ENCODE assay signal across 8 cellular contexts in genomic region chr16:29815793-29816693, GRCh38. TPM values are rescaled to one million over a fixed set of nuclear protein-coding genes. Genes with fewer than 3 reads are reported as not detected.
A peak's percentile ranks its signal among the peaks of the same experiment; 100 is the strongest.
DNase-seq lines count a peak whose midpoint lies in the region; ATAC-seq and TF ChIP-seq lines count a peak whose summit lies in the region.

Gene PAGR1 (plus strand): TSS chr16:29816152. CDS start chr16:29816526, 374 bp downstream.

- peak within 1 kb of the TSS; percentile 93 for H4K91ac ChIP-seq in IMR-90 (ENCODE audit: insufficient read depth, low read depth, low read length)

- peak; percentile 90 for TF ChIP-seq CTCF in IMR-90 (conservative IDR thresholded peaks at IDR 0.05; ENCODE audit: low read depth, low read length)

- H3K79me1 ChIP-seq in IMR-90 (ENCODE audit: low read depth in 1 of 2, low read length in 2 of 2): peaks cover 18 to 67% of the 10 kb centered on the region in 2 experiments

- in situ Hi-C loops in IMR-90 (cut with MboI; ENCODE audit: low sequenced_read_pairs): no loop called here

- peak within 1 kb of the TSS; percentile 89 for H3K27ac ChIP-seq in IMR-90 (ENCODE audit: insufficient read depth, low read length)
- H3K27ac ChIP-seq in epithelial cell of prostate: peak within 1 kb of the TSS; percentile 72

- peak within 1 kb of the TSS; percentile 38; the same call in 1 of the 2 replicates for H3K18ac ChIP-seq in IMR-90 (ENCODE audit: low read depth, low read length)

- no peaks in the 10 kb centered on the region for H3K27me3 ChIP-seq in IMR-90 (ENCODE audit: control insufficient read depth, insufficient read depth, low read length)

- H2BK20ac ChIP-seq in IMR-90 (ENCODE audit: low read depth, low read length): peak within 1 kb of the TSS; percentile 43; the same call in 1 of the 2 replicates

- DNase-seq in DMS114 treated with DMSO at 0.1 percent for 48 hours (lab: John Stamatoyannopoulos, UW; ENCODE audit: unreplicated experiment): peak; percentile 98
- peak; percentile 100 for DNase-seq in IMR-90
- DNase-seq in OCI-M1 (lab: John Stamatoyannopoulos, UW): peak; percentile 99
- peak; percentile 97 for DNase-seq in activated T-cell treated with anti-CD3 and anti-CD28 coated beads for 4 hours
- DNase-seq in epithelial cell of prostate (ENCODE audit: low read depth, low spot score): peak; percentile 99
- peak; percentile 100 for DNase-seq in mucosa of gallbladder (ENCODE audit: low spot score)
- peak; percentile 99 for DNase-seq in stimulated activated CD8-positive, alpha-beta memory T cell treated with anti-CD3 and anti-CD28 coated beads, Interleukin-4, amount 100 ng/mL, for 48 hours

- H3K9ac ChIP-seq in IMR-90 (ENCODE audit: low read depth, low read length): peak within 1 kb of the TSS; percentile 79

- H3K36me3 ChIP-seq in IMR-90 (ENCODE audit: control insufficient read depth, insufficient read depth, low read length): peaks cover 6% of the 10 kb centered on the region

- H3K4me1 ChIP-seq in IMR-90 (ENCODE audit: control insufficient read depth, insufficient read depth, low read length): peaks cover 14% of the 10 kb centered on the region

- peak within 1 kb of the TSS; percentile 98 for H2AK9ac ChIP-seq in IMR-90 (replicated peaks; ENCODE audit: low read depth, low read length, poor library complexity)

- peak within 1 kb of the TSS; percentile 71 for H4K5ac ChIP-seq in IMR-90 (ENCODE audit: low read depth, low read length)

- POLR2A ChIA-PET in IMR-90 (lab: Charles Lee; ENCODE audit: unreplicated experiment): interaction anchor here (0.7 kb wide), 2 partner anchors 50 to 84 kb away, joined by 4 to 15 read pairs; partner anchors contain the start of gene ASPHD1

- H3K23ac ChIP-seq in IMR-90 (ENCODE audit: low read depth, low read length): peak within 1 kb of the TSS; percentile 91

- H3K56ac ChIP-seq in IMR-90 (ENCODE audit: extremely low read depth, insufficient read depth, low read length): peak within 1 kb of the TSS; percentile 89

- H2AK5ac ChIP-seq in IMR-90 (ENCODE audit: low read depth, low read length): peak within 1 kb of the TSS; percentile 94

- WGBS in IMR-90 (ENCODE audit: extremely low coverage in 2 of 2, insufficient read length in 1 of 2), 2 experiments: 0% methylated on average over 30 of the region's 70 CpGs; no CpG with 5 or more reads in 1 of the 2 experiments

- peak within 1 kb of the TSS; percentile 98 for H2AFZ ChIP-seq in IMR-90 (replicated peaks; ENCODE audit: low read length, poor library complexity)

- peak within 1 kb of the TSS; percentile 89 for H3K14ac ChIP-seq in IMR-90 (replicated peaks; ENCODE audit: low read depth, low read length)

- BruUV-seq in IMR-90 (replicated peaks; lab: Mats Ljungman, UMichigan): no TSS peak

- H3K9me1 ChIP-seq in IMR-90 (ENCODE audit: insufficient read depth, low read length): peaks cover 9% of the 10 kb centered on the region

- peak within 1 kb of the TSS; percentile 7 to 95 for H4K8ac ChIP-seq in IMR-90 (ENCODE audit: low read depth in 2 of 2, low read length in 2 of 2)

- TF ChIP-seq RAD21 in IMR-90 (IDR thresholded peaks at IDR 0.05; ENCODE audit: low read length): peak; percentile 80

- intact Hi-C loops in IMR-90 (cut with micrococcal nuclease): loop anchor here (1.0 to 5.0 kb wide), 2 partner anchors 116 to 206 kb away; partner anchors contain the start of gene C16orf92

- H2BK5ac ChIP-seq in IMR-90 (ENCODE audit: low read depth, low read length, poor library complexity, severe bottlenecking): peak within 1 kb of the TSS; percentile 95

- peak; percentile 49; the same call in 1 of the 2 replicates for TF ChIP-seq POLR2A in IMR-90 (IDR thresholded peaks at IDR 0.05; ENCODE audit: low read depth, low read length)

- peak within 1 kb of the TSS; percentile 92 for H3K4me2 ChIP-seq in IMR-90 (ENCODE audit: low read depth, low read length)

- dilution Hi-C loops in IMR-90 (cut with HindIII; ENCODE audit: low sequenced_read_pairs, unreplicated experiment): no loop called here

- CTCF ChIA-PET in IMR-90 (lab: Yijun Ruan, JAX): interaction anchor here (0.5 to 2.1 kb wide), 10 partner anchors 9 to 198 kb away, joined by 3 to 10 read pairs (median 3); partner anchors contain the start of genes HIRIP3 and INO80E

- H3K4me3 ChIP-seq in IMR-90 (ENCODE audit: insufficient read depth, low read depth, low read length): peak within 1 kb of the TSS; percentile 62

- peak within 1 kb of the TSS; percentile 77; the same call in 1 of the 3 replicates for H2BK15ac ChIP-seq in IMR-90 (ENCODE audit: low read depth, low read length)

- peak within 1 kb of the TSS; percentile 75 for H2BK120ac ChIP-seq in IMR-90 (ENCODE audit: low read depth, low read length)

- H4K20me1 ChIP-seq in IMR-90 (ENCODE audit: insufficient read depth, low read length): peaks cover 6% of the 10 kb centered on the region

- ATAC-seq in GM21526 (IDR thresholded peaks at IDR 0.05; ENCODE audit: low FRiP score, unreplicated experiment) (peak; percentile 46), IMR-90 (ENCODE audit: low read depth) (peak; percentile 68)

- H3K9me3 ChIP-seq in IMR-90 (ENCODE audit: control insufficient read depth, insufficient read depth, low read length): no peaks in the 10 kb centered on the region

- peak within 1 kb of the TSS; percentile 88 for H3K4ac ChIP-seq in IMR-90 (ENCODE audit: low read depth, low read length)

TF ChIP-seq in IMR-90, 13 proteins besides CTCF, POLR2A, EP300 and RAD21:
- TF ChIP-seq BHLHE40 (IDR thresholded peaks at IDR 0.05; ENCODE audit: low read depth, low read length) (no peak; the same call in 1 of the 2 replicates), RCOR1 (IDR thresholded peaks at IDR 0.05; ENCODE audit: insufficient replicate concordance, low read length) (no peak), USF2 (IDR thresholded peaks at IDR 0.05; ENCODE audit: low read depth, low read length) (peak; percentile 50; the same call in 1 of the 2 replicates), FOS (IDR thresholded peaks at IDR 0.05; ENCODE audit: low read depth, low read length) (no peak), SMC3 (IDR thresholded peaks at IDR 0.05; ENCODE audit: low read depth, low read length) (peak; percentile 62), CEBPB (IDR thresholded peaks at IDR 0.05; ENCODE audit: low read depth, low read length) (no peak), ELK1 (IDR thresholded peaks at IDR 0.05; ENCODE audit: borderline replicate concordance, low read depth, low read length) (no peak), RFX5 (IDR thresholded peaks at IDR 0.05; ENCODE audit: low read depth, low read length) (no peak), CHD1 (IDR thresholded peaks at IDR 0.05; ENCODE audit: low read depth, low read length) (no peak), MAZ (IDR thresholded peaks at IDR 0.05; ENCODE audit: borderline replicate concordance, low read depth, low read length) (peak; percentile 46; the same call in 1 of the 2 replicates), MXI1 (IDR thresholded peaks at IDR 0.05; ENCODE audit: borderline replicate concordance, low read depth, low read length) (peak; percentile 41; the same call in 1 of the 2 replicates), NFE2L2 (IDR thresholded peaks at IDR 0.05; ENCODE audit: low read depth, low read length) (no peak), MAFK (IDR thresholded peaks at IDR 0.05; ENCODE audit: low read depth, low read length) (no peak)

RNA-seq across cellular contexts. Expression of gene PAGR1, which starts in this region (rescaled TPM):
- total RNA-seq in IMR-90 (2012; rRNA removed) (10.6 and 15.3 TPM in 2 replicates), mucosa of gallbladder (38.9 TPM)
- 22.1 and 26.4 TPM in 2 replicates for polyA plus RNA-seq in IMR-90 (2012; rRNA removed)
- polyA plus RNA-seq in IMR-90 (2012; cell fraction: cytosol; rRNA removed): 21.9 and 41.0 TPM in 2 replicates
- polyA plus RNA-seq in IMR-90 (2012; cell fraction: nucleus; rRNA removed; ENCODE audit: low replicate concordance): 159 and 162 TPM in 2 replicates

Comparison
In these comparisons a context has a peak if more than half of its experiments do, and no peak if none do; other contexts are left out.
1. Peak in every context shown above with its lines: DNase-seq, ATAC-seq, H3K4me3 ChIP-seq and H3K27ac ChIP-seq.